12 cellular contexts compared by ENCODE assay signal in the genomic region with DNA sequence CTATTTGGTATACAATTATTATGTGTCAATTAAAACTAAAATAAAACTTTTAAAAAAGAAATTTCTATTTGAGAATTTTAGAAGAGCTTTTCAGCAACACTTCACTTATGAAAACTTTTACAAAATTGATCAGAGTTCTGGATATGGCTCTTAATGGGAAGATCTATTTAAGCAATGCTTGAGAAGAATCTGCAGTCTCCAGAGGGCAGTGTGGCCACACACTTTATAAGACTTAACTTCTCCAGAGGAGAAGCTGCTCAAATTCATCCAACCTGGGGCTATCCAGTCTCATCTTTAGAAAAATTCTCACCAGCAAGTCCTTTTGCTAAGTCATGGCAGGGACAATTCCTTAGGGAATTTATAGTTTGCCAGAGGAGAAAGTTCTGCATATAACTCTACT. TPM values are rescaled to one million over a fixed set of nuclear protein-coding genes. Genes with fewer than 3 reads are reported as not detected.
DNase-seq lines count a peak whose midpoint lies in the region; ATAC-seq and TF ChIP-seq lines count a peak whose summit lies in the region.
"Had no signal": no experiment of that assay in that cellular context is flagged by ENCODE, and none has a peak within 500 bp of the region (broad histone marks: within the 10 kb centered on the region; RNA-seq: fewer than 3 reads in every experiment).

No MANE protein-coding gene starts in this region.

- no peak for ATAC-seq in psoas muscle
- ATAC-seq: effector memory CD8-positive, alpha-beta T cell had no signal

- H3K9ac ChIP-seq in colonic mucosa (ENCODE audit: low read depth in 2 of 2, low read length in 2 of 2), result no peak overlapping the region

- H3K9me3 ChIP-seq in colonic mucosa (no peaks in the 10 kb centered on the region), psoas muscle (no peaks in the 10 kb centered on the region)

- intact Hi-C loops in colonic mucosa (cut with DNase I), result no loop called here
- intact Hi-C loops in psoas muscle (cut with DNase I), result no loop called here

- TF ChIP-seq CTCF in colonic mucosa (IDR thresholded peaks at IDR 0.05) (peak; percentile 11), psoas muscle (IDR thresholded peaks at IDR 0.05) (no peak)

- H3K4me1 ChIP-seq in colonic mucosa (no peaks in the 10 kb centered on the region), psoas muscle (no peaks in the 10 kb centered on the region)

- H3K36me3 ChIP-seq in colonic mucosa (no peaks in the 10 kb centered on the region), psoas muscle (ENCODE audit: insufficient read depth in 1 of 2, low read depth in 1 of 2) (peaks cover 3 to 51% of the 10 kb centered on the region in 2 donors)

- H3K27ac ChIP-seq in colonic mucosa, result no peak overlapping the region
- H3K27ac ChIP-seq in psoas muscle, result no peak overlapping the region

- DNase-seq in NOMO-1 treated with DMSO at 0.1 percent for 48 hours (lab: John Stamatoyannopoulos, UW; ENCODE audit: unreplicated experiment), result peak; percentile 45
- DNase-seq in NOMO-1 treated with dmso at 0.1 percent for 144 hours (lab: John Stamatoyannopoulos, UW; ENCODE audit: unreplicated experiment), result no peak
- peak; percentile 6 for DNase-seq in NCI-H69 (lab: John Stamatoyannopoulos, UW)
- no peak for DNase-seq in colonic mucosa
- peak; percentile 12 for DNase-seq in putamen (ENCODE audit: low spot score)
- DNase-seq in psoas muscle, result no peak
- DNase-seq in NCI-H1092 (lab: John Stamatoyannopoulos, UW), result no peak
- DNase-seq in HPDE6-E6E7 (ENCODE audit: extremely low spot score), result no peak
- DNase-seq: activated CD4-positive, alpha-beta memory T cell treated with anti-CD3 and anti-CD28 coated beads, Interleukin-2, amount 10 ng/mL, durations not matched to agents 7 days and 5 days; C1 segment of cervical spinal cord; effector memory CD8-positive, alpha-beta T cell; NCI-H146 had no signal

- H3K4me3 ChIP-seq in colonic mucosa (no peak overlapping the region), psoas muscle (no peak overlapping the region)

- H3K27me3 ChIP-seq in colonic mucosa (no peaks in the 10 kb centered on the region), psoas muscle (ENCODE audit: insufficient read depth in 3 of 3, low read length in 2 of 3) (no peaks in the 10 kb centered on the region)

RNA-seq across cellular contexts. Expression of gene AGO1, which starts 25.2 kb away (rescaled TPM):
- total RNA-seq in colonic mucosa (10 to 100 TPM; 24.2 to 27.7 TPM), psoas muscle (10 to 100 TPM in 3 of 4 donors, 1 to 10 TPM in 1; 9.8 to 16.3 (median 12.8) TPM)
- 1 to 10 TPM; 2.2 to 6.4 (median 2.4) TPM for polyA plus RNA-seq in psoas muscle

RNA-seq across cellular contexts. Expression of gene AGO4, which starts 50.0 kb away (rescaled TPM):
- total RNA-seq in colonic mucosa, result 10 to 100 TPM in 1 of 2 donors, 1 to 10 TPM in 1; 7.4 to 17.5 TPM
- 10 to 100 TPM; 13.9 to 27.4 (median 17.2) TPM for total RNA-seq in psoas muscle
- polyA plus RNA-seq in psoas muscle, result 10 to 100 TPM in 1 of 3 donors, 1 to 10 TPM in 2; 3.5 to 13.3 (median 6.7) TPM

Comparison
In these comparisons a context has a peak if more than half of its experiments do, and no peak if none do; other contexts are left out.
1. DNase-seq: peak in NOMO-1 treated with DMSO at 0.1 percent for 48 hours (single experiment), NCI-H69 (single experiment) and putamen (single experiment); none in NOMO-1 treated with dmso at 0.1 percent for 144 hours (single experiment), colonic mucosa (single experiment), psoas muscle (0 of 2), NCI-H1092 (single experiment) and HPDE6-E6E7 (single experiment).